Comparison of ENCODE assay signal across 8 cellular contexts in the genomic region with DNA sequence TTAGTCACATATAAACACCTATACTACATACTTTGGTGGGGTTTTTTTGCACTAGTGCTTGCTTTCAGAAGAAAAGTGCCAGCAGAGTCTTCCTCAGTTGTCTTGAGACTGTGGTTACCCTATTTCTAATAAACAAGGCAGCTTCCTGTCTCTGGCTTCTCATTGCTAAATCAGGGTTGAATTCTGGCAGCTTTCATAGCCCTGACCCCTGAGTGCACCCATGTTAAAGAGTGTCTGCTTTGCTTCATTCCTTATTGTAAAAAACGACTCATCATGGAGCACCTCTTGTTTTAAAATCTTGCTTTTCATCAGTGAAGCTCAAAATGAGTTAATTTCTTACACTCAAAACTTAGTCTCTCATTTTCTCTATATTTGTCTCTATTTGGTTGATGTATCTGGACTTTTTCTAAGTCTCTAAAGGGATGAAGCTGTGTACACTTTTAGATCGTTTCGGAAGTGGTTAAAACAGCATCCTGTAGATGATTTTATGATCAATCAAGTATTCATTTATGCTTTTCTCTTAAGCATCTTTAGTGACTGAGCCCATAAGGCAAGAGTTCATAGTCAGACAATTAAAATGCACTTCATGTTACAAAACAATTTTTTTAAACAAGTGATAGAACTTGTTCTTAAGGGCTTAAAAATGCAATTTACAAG.
DNase-seq lines count a peak whose midpoint lies in the region; ATAC-seq and TF ChIP-seq lines count a peak whose summit lies in the region.

No MANE protein-coding gene starts in this region.

- POLR2A ChIA-PET in CD8-positive, alpha-beta memory T cell (lab: Charles Lee): interaction anchor here (0.7 to 2.4 kb wide), 9 partner anchors 8 to 225 kb away, joined by 3 to 21 read pairs (median 5); a partner anchor contains a TSS

- peaks cover 79 to 95% (median 94%) of the 10 kb centered on the region in 3 donors for H3K4me1 Mint-ChIP-seq in CD8-positive, alpha-beta memory T cell

- in situ Hi-C loops in brain microvascular endothelial cell (cut with HindIII; ENCODE audit: low pct_ligation_motif_present, low sequenced_read_pairs): no loop called here

- H3K36me3 ChIP-seq in CD8-positive, alpha-beta memory T cell (ENCODE audit: insufficient read depth, low read length): no peaks in the 10 kb centered on the region
- no peaks in the 10 kb centered on the region for H3K36me3 ChIP-seq in brain microvascular endothelial cell (replicated peaks)

- H3K4me3 ChIP-seq in CD8-positive, alpha-beta memory T cell (ENCODE audit: low read length): peak overlapping the region; percentile 6
- H3K4me3 ChIP-seq in brain microvascular endothelial cell (ENCODE audit: low read depth, low read length): no peak overlapping the region

- no peak for TF ChIP-seq CTCF in brain microvascular endothelial cell (IDR thresholded peaks at IDR 0.05; ENCODE audit: low read depth, low read length, missing control alignments)

- H3K9me3 Mint-ChIP-seq in CD8-positive, alpha-beta memory T cell: no peaks in the 10 kb centered on the region

- H3K27me3 Mint-ChIP-seq in CD8-positive, alpha-beta memory T cell: no peaks in the 10 kb centered on the region

- H3K27ac ChIP-seq in CD8-positive, alpha-beta memory T cell (ENCODE audit: low read depth, low read length): no peak overlapping the region
- H3K27ac ChIP-seq in brain microvascular endothelial cell: peak overlapping the region; percentile 38

- DNase-seq in CD8-positive, alpha-beta memory T cell: peak in 3 of 5 donors; percentile 45 to 57 (median 53)
- DNase-seq in brain microvascular endothelial cell (peak; percentile 71), non-pigmented ciliary epithelial cell (ENCODE audit: low read depth) (peak; percentile 28), occipital lobe (lab: John Stamatoyannopoulos, UW) (no peak), NCI-H1930 (lab: John Stamatoyannopoulos, UW) (no peak)
- no peak for DNase-seq in stimulated activated CD4-positive, alpha-beta T cell treated with anti-CD3 and anti-CD28 coated beads, Interleukin-1b, Interleukin-23, amount 100 ng/mL, for 48 hours

- peak overlapping the region; percentile 34 to 97 (median 82) for H3K27ac Mint-ChIP-seq in CD8-positive, alpha-beta memory T cell

- peaks cover 86% of the 10 kb centered on the region for H3K4me1 ChIP-seq in CD8-positive, alpha-beta memory T cell (ENCODE audit: insufficient read depth, low read length)

- H3K9me3 ChIP-seq in CD8-positive, alpha-beta memory T cell (ENCODE audit: low read length): no peaks in the 10 kb centered on the region

- no peaks in the 10 kb centered on the region for H3K27me3 ChIP-seq in CD8-positive, alpha-beta memory T cell (ENCODE audit: insufficient read depth, low read length, poor library complexity, severe bottlenecking)
- H3K27me3 ChIP-seq in brain microvascular endothelial cell (replicated peaks): no peaks in the 10 kb centered on the region

- H3K4me3 Mint-ChIP-seq in CD8-positive, alpha-beta memory T cell: peak overlapping the region; percentile 26 to 92 (median 72)

- peak; percentile 84 for ATAC-seq in GM19438 (IDR thresholded peaks at IDR 0.05; ENCODE audit: low read depth, unreplicated experiment)
- ATAC-seq in HG03457 (IDR thresholded peaks at IDR 0.05; ENCODE audit: unreplicated experiment): peak; percentile 80

- peaks cover 4 to 16% (median 7%) of the 10 kb centered on the region in 3 donors for H3K36me3 Mint-ChIP-seq in CD8-positive, alpha-beta memory T cell

- CTCF ChIA-PET in CD8-positive, alpha-beta memory T cell (lab: Charles Lee): interaction anchor here (0.8 to 2.7 kb wide), 7 partner anchors 9 to 228 kb away, joined by 3 to 10 read pairs (median 3); no protein-coding TSS in a partner anchor

Comparison
In these comparisons a context has a peak if more than half of its experiments do, and no peak if none do; other contexts are left out.
1. DNase-seq: peak in CD8-positive, alpha-beta memory T cell (3 of 5), brain microvascular endothelial cell (single experiment) and non-pigmented ciliary epithelial cell (single experiment); none in occipital lobe (single experiment), NCI-H1930 (0 of 2) and stimulated activated CD4-positive, alpha-beta T cell treated with anti-CD3 and anti-CD28 coated beads, Interleukin-1b, Interleukin-23, amount 100 ng/mL, for 48 hours (single experiment).